ENCODE assay signal across 15 cellular contexts in genomic region chr20:37366749-37367148, GRCh38. TPM values are rescaled to one million over a fixed set of nuclear protein-coding genes. Genes with fewer than 3 reads are reported as not detected.
DNase-seq lines count a peak whose midpoint lies in the region; ATAC-seq and TF ChIP-seq lines count a peak whose summit lies in the region.
"Had no signal": no experiment of that assay in that cellular context is flagged by ENCODE, and none has a peak within 500 bp of the region (broad histone marks: within the 10 kb centered on the region; RNA-seq: fewer than 3 reads in every experiment).

No MANE protein-coding gene starts in this region.

- H3K4me3 Mint-ChIP-seq in Caco-2 (ENCODE audit: unreplicated experiment) = no peak overlapping the region
- no peak overlapping the region for H3K4me3 Mint-ChIP-seq in effector memory CD8-positive, alpha-beta T cell
- H3K4me3 Mint-ChIP-seq: activated naive CD8-positive, alpha-beta T cell treated with anti-CD3 and anti-CD28 coated beads, Interleukin-2, amount 50 U/mL, for 24 hours; T-helper 2 cell treated with Interferon-gamma antibody and Interleukin-4, amounts not matched to agents 5 μg/mL and 100 μg/mL, for 36 hours had no signal

- peaks cover 6% of the 10 kb centered on the region for H3K36me3 ChIP-seq in Caco-2 (ENCODE audit: control insufficient read depth, insufficient read depth, low read length)

- DNase-seq in Caco-2 (no peak), NCI-H1436 treated with DMSO at 0.1 percent for 48 hours (lab: John Stamatoyannopoulos, UW) (no peak), RPMI8226 (no peak)
- no peak for DNase-seq in effector memory CD8-positive, alpha-beta T cell
- DNase-seq in activated naive CD4-positive, alpha-beta T cell (lab: John Stamatoyannopoulos, UW) = no peak
- DNase-seq: activated CD4-positive, alpha-beta T cell treated with anti-CD3 and anti-CD28 coated beads for 4 hours; activated naive CD8-positive, alpha-beta T cell treated with anti-CD3 and anti-CD28 coated beads, Interleukin-2, amount 50 U/mL, for 24 hours; DMS153; NCI-H1930; NCI-H526 treated with DMSO at 0.1 percent for 48 hours; posterior cingulate gyrus had no signal

- ATAC-seq in GM19452 (IDR thresholded peaks at IDR 0.05; ENCODE audit: unreplicated experiment) = peak; percentile 24
- peak; percentile 10 for ATAC-seq in HG03558 (IDR thresholded peaks at IDR 0.05; ENCODE audit: extremely low read depth, unreplicated experiment)
- no peak for ATAC-seq in effector memory CD8-positive, alpha-beta T cell (replicated peaks)
- no peak for ATAC-seq in GM21526 (IDR thresholded peaks at IDR 0.05; ENCODE audit: low FRiP score, unreplicated experiment)

- H3K27me3 ChIP-seq in Caco-2 (replicated peaks; ENCODE audit: control insufficient read depth, insufficient read depth, low read length) = no peaks in the 10 kb centered on the region

- no TSS peak for BruUV-seq in Caco-2 (replicated peaks; lab: Mats Ljungman, UMichigan)

- no peaks in the 10 kb centered on the region for H3K9me3 Mint-ChIP-seq in Caco-2 (ENCODE audit: unreplicated experiment)
- no peaks in the 10 kb centered on the region for H3K9me3 Mint-ChIP-seq in effector memory CD8-positive, alpha-beta T cell
- H3K9me3 Mint-ChIP-seq: activated naive CD8-positive, alpha-beta T cell treated with anti-CD3 and anti-CD28 coated beads, Interleukin-2, amount 50 U/mL, for 24 hours; T-helper 2 cell treated with Interferon-gamma antibody and Interleukin-4, amounts not matched to agents 5 μg/mL and 100 μg/mL, for 36 hours had no signal

- H3K4me3 ChIP-seq in Caco-2 (ENCODE audit: low read depth, low read length) = no peak overlapping the region

- intact Hi-C loops in Caco-2 (cut with micrococcal nuclease; ENCODE audit: unreplicated experiment) = no loop called here

- H3K9me3 ChIP-seq in Caco-2 = no peaks in the 10 kb centered on the region

- CTCF ChIA-PET in Caco-2 (lab: Charles Lee) = interaction anchor here (0.7 kb wide), 1 partner anchor 15 kb away, joined by 5 read pairs; no protein-coding TSS in a partner anchor

- TF ChIP-seq CTCF in Caco-2 (IDR thresholded peaks at IDR 0.05; ENCODE audit: insufficient read depth in 1 of 2, low read depth in 1 of 2, low read length in 1 of 2, severe bottlenecking in 1 of 2, unreplicated experiment in 1 of 2) = no peak

- H3K4me1 Mint-ChIP-seq in Caco-2 (ENCODE audit: low read depth, unreplicated experiment) = peaks cover 8% of the 10 kb centered on the region
- H3K4me1 Mint-ChIP-seq in effector memory CD8-positive, alpha-beta T cell (ENCODE audit: low read depth in 2 of 2) = no peaks in the 10 kb centered on the region

- H3K4me1 ChIP-seq in Caco-2 = no peaks in the 10 kb centered on the region

- no peaks in the 10 kb centered on the region for H3K27me3 Mint-ChIP-seq in Caco-2 (ENCODE audit: insufficient read depth, unreplicated experiment)
- H3K27me3 Mint-ChIP-seq in effector memory CD8-positive, alpha-beta T cell = no peaks in the 10 kb centered on the region
- H3K27me3 Mint-ChIP-seq: activated naive CD8-positive, alpha-beta T cell treated with anti-CD3 and anti-CD28 coated beads, Interleukin-2, amount 50 U/mL, for 24 hours had no signal

- peaks cover 62% of the 10 kb centered on the region for H3K36me3 Mint-ChIP-seq in Caco-2 (ENCODE audit: insufficient read depth, unreplicated experiment)
- peaks cover 3% of the 10 kb centered on the region for H3K36me3 Mint-ChIP-seq in effector memory CD8-positive, alpha-beta T cell (ENCODE audit: insufficient read depth)

- POLR2A ChIA-PET in Caco-2 (lab: Charles Lee) = no interaction called here

- peak overlapping the region; percentile 7 for H3K27ac Mint-ChIP-seq in Caco-2 (ENCODE audit: unreplicated experiment)
- H3K27ac Mint-ChIP-seq in effector memory CD8-positive, alpha-beta T cell = peak overlapping the region; percentile 4 to 44
- H3K27ac Mint-ChIP-seq: T-helper 2 cell treated with Interferon-gamma antibody and Interleukin-4, amounts not matched to agents 5 μg/mL and 100 μg/mL, for 36 hours had no signal

RNA-seq across cellular contexts. Expression of gene SRC, which starts 20.8 kb away (rescaled TPM):
- total RNA-seq in Caco-2 (2022) = 197 and 222 TPM in 2 replicates

Comparison
In these comparisons a context has a peak if more than half of its experiments do, and no peak if none do; other contexts are left out.
1. ATAC-seq: peak in GM19452 (single experiment) and HG03558 (single experiment); none in effector memory CD8-positive, alpha-beta T cell (single experiment) and GM21526 (single experiment).